ENCODE assay signal across 26 cellular contexts in genomic region chr7:157952841-157953645, GRCh38.
"Had no signal": no experiment of that assay in that cellular context is flagged by ENCODE, and none has a peak within 500 bp of the region (broad histone marks: within the 10 kb centered on the region; RNA-seq: fewer than 3 reads in every experiment).

No MANE protein-coding gene starts in this region.

- H3K36me3 Mint-ChIP-seq: activated naive CD8-positive, alpha-beta T cell; mesothelial cell of epicardium; naive thymus-derived CD4-positive, alpha-beta T cell; stimulated activated naive B cell treated with anti-CD40 and anti-IgM and Interleukin-4, amounts not matched to agents 10 μg/mL and 1 μg/mL and 100 μg/mL, for 72 hours had no signal

- H3K4me3 ChIP-seq: body of pancreas, skin epidermis, stomach, thyroid gland, uterus had no signal

- H3K27ac Mint-ChIP-seq: activated naive CD8-positive, alpha-beta T cell; mesothelial cell of epicardium; stimulated activated naive B cell treated with anti-CD40 and anti-IgM and Interleukin-4, amounts not matched to agents 10 μg/mL and 1 μg/mL and 100 μg/mL, for 72 hours; T-helper 17 cell had no signal

- ATAC-seq: activated CD4-positive, CD25-positive, alpha-beta regulatory T cell treated with anti-CD3 and anti-CD28 coated beads, Interleukin-2, amount 50 U/mL, for 24 hours; body of pancreas; left cardiac atrium; left ventricle myocardium superior; naive thymus-derived CD4-positive, alpha-beta T cell; sciatic nerve; stimulated activated naive B cell treated with anti-CD40 and anti-IgM and Interleukin-4, amounts not matched to agents 10 μg/mL and 1 μg/mL and 100 μg/mL, for 72 hours; T-helper 17 cell had no signal

- DNase-seq: activated CD4-positive, alpha-beta T cell treated with anti-CD3 and anti-CD28 coated beads for 48 hours; activated CD4-positive, alpha-beta T cell treated with anti-CD3 and anti-CD28 coated beads, Interleukin-2, amount 50 U/mL, for 48 hours; activated CD8-positive, alpha-beta memory T cell treated with anti-CD3 and anti-CD28 coated beads for 24 hours; activated effector memory CD4-positive, alpha-beta T cell treated with Interleukin-2 at 50 U/mL for 16 hours; activated naive CD4-positive, alpha-beta T cell treated with Interleukin-2 at 50 U/mL for 16 hours; body of pancreas; effector CD8-positive, alpha-beta T cell; left cardiac atrium; left ventricle myocardium superior; mammary epithelial cell; naive thymus-derived CD4-positive, alpha-beta T cell; stimulated activated CD4-positive, alpha-beta T cell treated with anti-CD3 and anti-CD28 coated beads, Interleukin-1b, Interleukin-23, amount 100 ng/mL, for 48 hours; stimulated activated CD4-positive, alpha-beta T cell treated with anti-CD3 and anti-CD28 coated beads, Interleukin-4, amount 100 ng/mL, for 4 hours; stimulated activated CD8-positive, alpha-beta memory T cell treated with anti-CD3 and anti-CD28 coated beads, Interleukin-4, amount 100 ng/mL, for 48 hours; stimulated activated naive B cell treated with anti-CD40 and anti-IgM and Interleukin-4, amounts not matched to agents 10 μg/mL and 1 μg/mL and 100 μg/mL, for 72 hours; stomach; T-helper 17 cell; T1000; thyroid gland; uterus; WERI-Rb-1 had no signal

- H3K27ac ChIP-seq: body of pancreas, skin epidermis, stomach, thyroid gland, uterus, WERI-Rb-1 had no signal

- H3K9me3 ChIP-seq: body of pancreas, thyroid gland, uterus had no signal

- H3K27me3 ChIP-seq: body of pancreas, thyroid gland, uterus had no signal

- H3K4me3 Mint-ChIP-seq: activated naive CD8-positive, alpha-beta T cell; mesothelial cell of epicardium; naive thymus-derived CD4-positive, alpha-beta T cell; stimulated activated naive B cell treated with anti-CD40 and anti-IgM and Interleukin-4, amounts not matched to agents 10 μg/mL and 1 μg/mL and 100 μg/mL, for 72 hours; T-helper 17 cell had no signal

- H3K4me1 ChIP-seq: body of pancreas, stomach, thyroid gland, uterus had no signal

- H3K36me3 ChIP-seq: stomach, thyroid gland, uterus, WERI-Rb-1 had no signal

- H3K4me1 Mint-ChIP-seq: mesothelial cell of epicardium; stimulated activated naive B cell treated with anti-CD40 and anti-IgM and Interleukin-4, amounts not matched to agents 10 μg/mL and 1 μg/mL and 100 μg/mL, for 72 hours; T-helper 17 cell had no signal
